ENCODE assay signal across 16 cellular contexts in genomic region chr2:69525261-69525660, GRCh38.
"Had no signal": no experiment of that assay in that cellular context is flagged by ENCODE, and none has a peak within 500 bp of the region (broad histone marks: within the 10 kb centered on the region; RNA-seq: fewer than 3 reads in every experiment).

No MANE protein-coding gene starts in this region.

- H3K27ac ChIP-seq: body of pancreas, gastroesophageal sphincter, heart right ventricle, psoas muscle, right lobe of liver, testis, upper lobe of right lung, WERI-Rb-1 had no signal

- H3K4me3 ChIP-seq: body of pancreas, gastroesophageal sphincter, heart right ventricle, lung, psoas muscle, right lobe of liver, testis, upper lobe of right lung had no signal

- DNase-seq: activated CD4-positive, alpha-beta memory T cell treated with anti-CD3 and anti-CD28 coated beads, Interleukin-2, amount 10 ng/mL, durations not matched to agents 7 days and 5 days; activated CD4-positive, alpha-beta T cell treated with anti-CD3 and anti-CD28 coated beads for 4 hours; activated gamma-delta T cell; activated T-cell treated with anti-CD3 and anti-CD28 coated beads, Interleukin-2, amount 50 U/mL, for 48 hours; body of pancreas; cerebellar nuclear complex; effector memory CD8-positive, alpha-beta T cell; heart right ventricle; psoas muscle; right lobe of liver; T-helper 17 cell; testis; upper lobe of right lung; WERI-Rb-1 had no signal

- H3K9me3 ChIP-seq: body of pancreas, gastroesophageal sphincter, heart right ventricle, psoas muscle, right lobe of liver, testis, upper lobe of right lung had no signal

- H3K4me1 ChIP-seq: body of pancreas, gastroesophageal sphincter, psoas muscle, right lobe of liver, testis, upper lobe of right lung had no signal

- H3K27me3 ChIP-seq: body of pancreas, gastroesophageal sphincter, heart right ventricle, right lobe of liver, testis, upper lobe of right lung had no signal
